In genomic region chr2:112582314-112582746, GRCh38 we compare ENCODE assay signal across 8 cellular contexts. TPM values are rescaled to one million over a fixed set of nuclear protein-coding genes. Genes with fewer than 3 reads are reported as not detected.
A peak's percentile ranks its signal among the peaks of the same experiment; 100 is the strongest.
DNase-seq lines count a peak whose midpoint lies in the region; ATAC-seq and TF ChIP-seq lines count a peak whose summit lies in the region.

No MANE protein-coding gene starts in this region.

- peaks cover 0 to 5% (median 0%) of the 10 kb centered on the region in 7 donors for H3K9me3 Mint-ChIP-seq in CD14-positive monocyte
- no peaks in the 10 kb centered on the region for H3K9me3 Mint-ChIP-seq in activated CD8-positive, alpha-beta T cell treated with anti-CD3 and anti-CD28 coated beads, Interleukin-2, amount 10 ng/mL, durations not matched to agents 7 days and 5 days (ENCODE audit: insufficient read depth)

- peaks cover 0 to 3% (median 0%) of the 10 kb centered on the region in 3 donors for H3K27me3 Mint-ChIP-seq in CD14-positive monocyte (ENCODE audit: low read depth in 3 of 3)
- H3K27me3 Mint-ChIP-seq in activated CD8-positive, alpha-beta T cell treated with anti-CD3 and anti-CD28 coated beads, Interleukin-2, amount 10 ng/mL, durations not matched to agents 7 days and 5 days (ENCODE audit: low read depth), result no peaks in the 10 kb centered on the region

- H3K27me3 ChIP-seq in HAP-1 (ENCODE audit: low read depth), result no peaks in the 10 kb centered on the region
- H3K27me3 ChIP-seq in psoas muscle (ENCODE audit: insufficient read depth in 3 of 3, low read length in 2 of 3), result no peaks in the 10 kb centered on the region

- peak; percentile 75 for TF ChIP-seq CTCF in CD14-positive monocyte (IDR thresholded peaks at IDR 0.05)
- peak; percentile 46 for TF ChIP-seq CTCF in fibroblast of pulmonary artery (IDR thresholded peaks at IDR 0.05; ENCODE audit: low read length, missing control alignments)
- TF ChIP-seq CTCF in psoas muscle (IDR thresholded peaks at IDR 0.05), result peak; percentile 66

- in situ Hi-C loops in HAP-1 (cut with MboI; ENCODE audit: low sequenced_read_pairs), result no loop called here

- peak overlapping the region in 5 of 7 donors; percentile 25 to 68 (median 51) for H3K27ac Mint-ChIP-seq in CD14-positive monocyte
- H3K27ac Mint-ChIP-seq in activated CD8-positive, alpha-beta T cell treated with anti-CD3 and anti-CD28 coated beads, Interleukin-2, amount 10 ng/mL, durations not matched to agents 7 days and 5 days, result peak overlapping the region; percentile 62

- H3K4me3 ChIP-seq in HAP-1, result no peak overlapping the region
- no peak overlapping the region for H3K4me3 ChIP-seq in fibroblast of pulmonary artery (replicated peaks; ENCODE audit: low read depth, low read length)
- no peak overlapping the region for H3K4me3 ChIP-seq in psoas muscle

- POLR2A ChIA-PET in activated CD8-positive, alpha-beta T cell treated with anti-CD3 and anti-CD28 coated beads, Interleukin-2, amount 10 ng/mL, durations not matched to agents 7 days and 5 days (lab: Charles Lee), result no interaction called here

- no peak overlapping the region for H3K4me3 Mint-ChIP-seq in CD14-positive monocyte
- H3K4me3 Mint-ChIP-seq in activated CD8-positive, alpha-beta T cell treated with anti-CD3 and anti-CD28 coated beads, Interleukin-2, amount 10 ng/mL, durations not matched to agents 7 days and 5 days, result peak overlapping the region; percentile 15

- intact Hi-C loops in CD14-positive monocyte (cut with micrococcal nuclease) (loop anchor here (5.0 kb wide), 2 partner anchors 100 to 525 kb away; partner anchors contain the start of genes TMEM87B (in 1 of the 2) and TTL (in 1 of the 2)), psoas muscle (cut with DNase I) (loop anchor here (1.0 to 10.0 kb wide), 5 partner anchors 40 to 328 kb away; partner anchors contain the start of genes TTL (in 2 of the 2), POLR1B (in 1 of the 2), ZC3H6 (in 1 of the 2) and ZC3H8 (in 1 of the 2))

- 40 to 42% (median 41%) methylated on average over 10 of the region's 10 CpGs for WGBS in psoas muscle, 3 donors

- H3K4me1 ChIP-seq in HAP-1 (peaks cover 3% of the 10 kb centered on the region), psoas muscle (peaks cover 17% of the 10 kb centered on the region)

- CTCF ChIA-PET in activated CD8-positive, alpha-beta T cell treated with anti-CD3 and anti-CD28 coated beads, Interleukin-2, amount 10 ng/mL, durations not matched to agents 7 days and 5 days (lab: Charles Lee), result interaction anchor here (1.1 to 3.2 kb wide), 6 partner anchors 8 to 145 kb away, joined by 3 to 24 read pairs (median 6); no protein-coding TSS in a partner anchor

- peak; percentile 3 for ATAC-seq in activated CD8-positive, alpha-beta T cell treated with anti-CD3 and anti-CD28 coated beads, Interleukin-2, amount 10 ng/mL, durations not matched to agents 7 days and 5 days
- peak; percentile 17 to 34 (median 26) for ATAC-seq in psoas muscle

- H3K36me3 ChIP-seq in HAP-1 (replicated peaks) (0 out of 2 replicates have a peak, but pooled peaks cover 3% of the 10 kb centered on the region), psoas muscle (ENCODE audit: insufficient read depth in 1 of 2, low read depth in 1 of 2) (peaks cover 3 to 14% of the 10 kb centered on the region in 2 donors)

- H3K9me3 ChIP-seq in HAP-1 (no peaks in the 10 kb centered on the region), psoas muscle (no peaks in the 10 kb centered on the region)

- H3K27ac ChIP-seq in psoas muscle, result peak overlapping the region; percentile 92

- peaks cover 14 to 19% of the 10 kb centered on the region in 2 donors for H3K36me3 Mint-ChIP-seq in CD14-positive monocyte
- peaks cover 15% of the 10 kb centered on the region for H3K36me3 Mint-ChIP-seq in activated CD8-positive, alpha-beta T cell treated with anti-CD3 and anti-CD28 coated beads, Interleukin-2, amount 10 ng/mL, durations not matched to agents 7 days and 5 days (ENCODE audit: low read depth)

- peaks cover 41% of the 10 kb centered on the region for H3K4me1 Mint-ChIP-seq in CD14-positive monocyte
- peaks cover 29% of the 10 kb centered on the region for H3K4me1 Mint-ChIP-seq in activated CD8-positive, alpha-beta T cell treated with anti-CD3 and anti-CD28 coated beads, Interleukin-2, amount 10 ng/mL, durations not matched to agents 7 days and 5 days (ENCODE audit: low read depth)

- no peak for DNase-seq in CD14-positive monocyte (ENCODE audit: low spot score)
- peak; percentile 49 to 57 for DNase-seq in HAP-1 (ENCODE audit: low spot score in 2 of 2)
- peak; percentile 73 for DNase-seq in NCI-H510A treated with DMSO at 0.1 percent for 48 hours (lab: John Stamatoyannopoulos, UW)
- DNase-seq in activated CD8-positive, alpha-beta T cell treated with anti-CD3 and anti-CD28 coated beads, Interleukin-2, amount 10 ng/mL, durations not matched to agents 7 days and 5 days, result peak; percentile 63
- peak; percentile 78 for DNase-seq in fibroblast of pulmonary artery (ENCODE audit: low read depth)
- no peak for DNase-seq in psoas muscle
- DNase-seq in middle frontal gyrus (ENCODE audit: extremely low spot score, low spot score), result no peak
- DNase-seq in occipital lobe (lab: John Stamatoyannopoulos, UW), result no peak

RNA-seq across cellular contexts. Expression of gene CHCHD5, which starts 2.1 kb away (rescaled TPM):
- 10 to 100 TPM; 56.2 to 77.3 TPM for polyA plus RNA-seq in CD14-positive monocyte
- total RNA-seq in activated CD8-positive, alpha-beta T cell treated with anti-CD3 and anti-CD28 coated beads, Interleukin-2, amount 10 ng/mL, durations not matched to agents 7 days and 5 days, result 10 to 100 TPM; 32.4 to 35.4 TPM
- 10 to 100 TPM; 28.3 to 37.3 (median 32.8) TPM for total RNA-seq in psoas muscle
- 10 to 100 TPM; 30.4 to 47.8 (median 30.7) TPM for polyA plus RNA-seq in psoas muscle
- total RNA-seq in occipital lobe, result 4.8 TPM

RNA-seq across cellular contexts. Expression of gene POLR1B, which starts 40.1 kb away (rescaled TPM):
- polyA plus RNA-seq in CD14-positive monocyte (1 to 10 TPM; 5.2 to 6.3 TPM), psoas muscle (10 to 100 TPM in 2 of 3 donors, 1 to 10 TPM in 1; 6.5 to 13.2 (median 12.9) TPM)
- total RNA-seq in activated CD8-positive, alpha-beta T cell treated with anti-CD3 and anti-CD28 coated beads, Interleukin-2, amount 10 ng/mL, durations not matched to agents 7 days and 5 days, result 10 to 100 TPM; 34.3 to 38.1 TPM
- total RNA-seq in psoas muscle (10 to 100 TPM; 12.2 to 22.8 (median 19.4) TPM), occipital lobe (31.5 TPM)

Comparison
In these comparisons a context has a peak if more than half of its experiments do, and no peak if none do; other contexts are left out.
1. DNase-seq: peak in HAP-1 (2 of 2), NCI-H510A treated with DMSO at 0.1 percent for 48 hours (single experiment), activated CD8-positive, alpha-beta T cell treated with anti-CD3 and anti-CD28 coated beads, Interleukin-2, amount 10 ng/mL, durations not matched to agents 7 days and 5 days (single experiment) and fibroblast of pulmonary artery (single experiment); none in CD14-positive monocyte (single experiment), psoas muscle (0 of 2), middle frontal gyrus (single experiment) and occipital lobe (single experiment).
2. Peak in every context shown above with its lines, with median percentiles within 50 percentile points of each other: CTCF ChIP-seq.